ENCODE assay signal across 20 cellular contexts in genomic region chr15:61921093-61921492, GRCh38.
"Had no signal": no experiment of that assay in that cellular context is flagged by ENCODE, and none has a peak within 500 bp of the region (broad histone marks: within the 10 kb centered on the region; RNA-seq: fewer than 3 reads in every experiment).

No MANE protein-coding gene starts in this region.

- H3K4me3 ChIP-seq: left lung, lung, vagina had no signal

- H3K27ac Mint-ChIP-seq: activated CD8-positive, alpha-beta T cell treated with anti-CD3 and anti-CD28 coated beads, Interleukin-2, amount 10 ng/mL, durations not matched to agents 7 days and 5 days; activated T-helper 1 cell treated with anti-CD3 and anti-CD28 coated beads, Interleukin-12 subunit alpha, Interleukin-12 subunit beta, Interleukin-2, Interleukin-4 antibody, amounts not matched to agents 30 ng/mL and 10 ng/mL and 1 ng/mL, durations not matched to agents 14 hours and 24 hours and 36 hours; naive thymus-derived CD8-positive, alpha-beta T cell; stimulated activated naive B cell treated with anti-CD40 and anti-IgM and Interleukin-4, amounts not matched to agents 10 μg/mL and 1 μg/mL and 100 μg/mL, for 72 hours; T-helper 17 cell had no signal

- H3K9me3 Mint-ChIP-seq: activated T-helper 1 cell treated with anti-CD3 and anti-CD28 coated beads, Interleukin-12 subunit alpha, Interleukin-12 subunit beta, Interleukin-2, Interleukin-4 antibody, amounts not matched to agents 30 ng/mL and 10 ng/mL and 1 ng/mL, durations not matched to agents 14 hours and 24 hours and 36 hours; central memory CD8-positive, alpha-beta T cell; naive thymus-derived CD8-positive, alpha-beta T cell; stimulated activated naive B cell treated with anti-CD40 and anti-IgM and Interleukin-4, amounts not matched to agents 10 μg/mL and 1 μg/mL and 100 μg/mL, for 72 hours had no signal

- H3K27me3 Mint-ChIP-seq: central memory CD8-positive, alpha-beta T cell; naive thymus-derived CD8-positive, alpha-beta T cell; stimulated activated naive B cell treated with anti-CD40 and anti-IgM and Interleukin-4, amounts not matched to agents 10 μg/mL and 1 μg/mL and 100 μg/mL, for 72 hours; T-helper 17 cell had no signal

- DNase-seq: activated CD4-positive, alpha-beta T cell treated with anti-CD3 and anti-CD28 coated beads, Interleukin-2, amount 50 U/mL, for 1 hour; activated CD4-positive, CD25-positive, alpha-beta regulatory T cell treated with anti-CD3 and anti-CD28 coated beads, Interleukin-2, amount 50 U/mL, for 72 hours; activated CD8-positive, alpha-beta T cell treated with anti-CD3 and anti-CD28 coated beads, Interleukin-2, amount 10 ng/mL, durations not matched to agents 7 days and 5 days; activated gamma-delta T cell; activated naive CD4-positive, alpha-beta T cell treated with anti-CD3 and anti-CD28 coated beads, Interleukin-2, amount 50 U/mL, for 16 hours; aorta; brain microvascular endothelial cell; foreskin melanocyte; left lung; naive thymus-derived CD8-positive, alpha-beta T cell; stimulated activated CD4-positive, alpha-beta T cell treated with anti-CD3 and anti-CD28 coated beads, Interleukin-2, amount 100 ng/mL, for 48 hours; stimulated activated CD8-positive, alpha-beta memory T cell treated with anti-CD3 and anti-CD28 coated beads, Interleukin-4, amount 100 ng/mL, for 48 hours; stimulated activated naive B cell treated with anti-CD40 and anti-IgM and Interleukin-4, amounts not matched to agents 10 μg/mL and 1 μg/mL and 100 μg/mL, for 72 hours; T-helper 17 cell; trophoblast cell; WERI-Rb-1 had no signal

- H3K4me3 Mint-ChIP-seq: activated CD8-positive, alpha-beta T cell treated with anti-CD3 and anti-CD28 coated beads, Interleukin-2, amount 10 ng/mL, durations not matched to agents 7 days and 5 days; activated T-helper 1 cell treated with anti-CD3 and anti-CD28 coated beads, Interleukin-12 subunit alpha, Interleukin-12 subunit beta, Interleukin-2, Interleukin-4 antibody, amounts not matched to agents 30 ng/mL and 10 ng/mL and 1 ng/mL, durations not matched to agents 14 hours and 24 hours and 36 hours; central memory CD8-positive, alpha-beta T cell; naive thymus-derived CD8-positive, alpha-beta T cell; stimulated activated naive B cell treated with anti-CD40 and anti-IgM and Interleukin-4, amounts not matched to agents 10 μg/mL and 1 μg/mL and 100 μg/mL, for 72 hours; T-helper 17 cell had no signal

- H3K4me1 Mint-ChIP-seq: central memory CD8-positive, alpha-beta T cell; stimulated activated naive B cell treated with anti-CD40 and anti-IgM and Interleukin-4, amounts not matched to agents 10 μg/mL and 1 μg/mL and 100 μg/mL, for 72 hours had no signal
